29 cellular contexts compared by ENCODE assay signal in the genomic region with DNA sequence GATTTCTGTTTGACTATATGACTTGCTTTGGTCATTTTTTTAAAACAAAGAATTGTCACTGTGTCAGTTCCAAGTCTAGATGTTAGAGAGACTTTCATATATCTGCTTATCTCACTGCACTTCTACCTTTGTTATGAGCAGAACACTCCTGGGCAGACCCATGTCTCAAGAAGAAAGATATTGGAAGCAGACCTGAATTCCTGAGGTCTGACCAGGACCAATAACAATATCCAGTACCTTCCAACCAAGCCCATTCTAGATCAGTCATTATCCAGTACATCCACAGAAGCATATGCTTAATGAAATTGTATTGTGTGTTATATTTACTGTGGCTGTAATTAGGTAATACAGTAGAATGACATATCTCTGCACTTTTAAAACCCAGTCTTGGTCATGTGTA.
"Had no signal": no experiment of that assay in that cellular context is flagged by ENCODE, and none has a peak within 500 bp of the region (broad histone marks: within the 10 kb centered on the region; RNA-seq: fewer than 3 reads in every experiment).

No MANE protein-coding gene starts in this region.

- H3K4me3 Mint-ChIP-seq: stimulated activated effector memory CD8-positive, alpha-beta T cell treated with anti-CD3 and anti-CD28 coated beads, Interleukin-12 subunit alpha, Interleukin-12 subunit beta, amount 100 ng/mL, for 72 hours; stimulated activated memory B cell treated with anti-CD40 and anti-IgM and Interleukin-4, amounts not matched to agents 10 μg/mL and 1 μg/mL and 100 μg/mL, for 72 hours; stimulated activated naive B cell treated with anti-CD40 and anti-IgM and Interleukin-4, amounts not matched to agents 10 μg/mL and 1 μg/mL and 100 μg/mL, for 72 hours; stimulated activated naive CD8-positive, alpha-beta T cell treated with anti-CD3 and anti-CD28 coated beads, Interleukin-15, amount 100 ng/mL, for 72 hours; stimulated activated naive CD8-positive, alpha-beta T cell treated with anti-CD3 and anti-CD28 coated beads, Interleukin-15, Interleukin-2, amounts not matched to agents 100 ng/mL and 50 ng/mL, for 24 hours; type B pancreatic cell had no signal

- FAIRE-seq: urothelium cell line had no signal

- H3K4me3 ChIP-seq: stomach, suprapubic skin, testis, thoracic aorta, thyroid gland, tibial artery, tibial nerve, transverse colon, upper lobe of left lung, upper lobe of right lung, uterus, vagina had no signal

- H3K27me3 ChIP-seq: stomach, suprapubic skin, testis, thyroid gland, tibial artery, tibial nerve, transverse colon, upper lobe of left lung, upper lobe of right lung, uterus, vagina had no signal

- H3K27me3 Mint-ChIP-seq: stimulated activated memory B cell treated with anti-CD40 and anti-IgM and Interleukin-4, amounts not matched to agents 10 μg/mL and 1 μg/mL and 100 μg/mL, for 72 hours; stimulated activated naive B cell treated with anti-CD40 and anti-IgM and Interleukin-4, amounts not matched to agents 10 μg/mL and 1 μg/mL and 100 μg/mL, for 72 hours; stimulated activated naive CD8-positive, alpha-beta T cell treated with anti-CD3 and anti-CD28 coated beads, Interleukin-15, amount 100 ng/mL, for 72 hours; stimulated activated naive CD8-positive, alpha-beta T cell treated with anti-CD3 and anti-CD28 coated beads, Interleukin-15, Interleukin-2, amounts not matched to agents 100 ng/mL and 50 ng/mL, for 24 hours; type B pancreatic cell had no signal

- H3K9me3 Mint-ChIP-seq: stimulated activated naive B cell treated with anti-CD40 and anti-IgM and Interleukin-4, amounts not matched to agents 10 μg/mL and 1 μg/mL and 100 μg/mL, for 72 hours; stimulated activated naive CD8-positive, alpha-beta T cell treated with anti-CD3 and anti-CD28 coated beads, Interleukin-15, amount 100 ng/mL, for 72 hours; type B pancreatic cell had no signal

- H3K36me3 ChIP-seq: stomach, suprapubic skin, thoracic aorta, thyroid gland, tibial artery, tibial nerve, transverse colon, upper lobe of left lung, upper lobe of right lung, uterus, vagina had no signal

- H3K27ac Mint-ChIP-seq: stimulated activated effector memory CD8-positive, alpha-beta T cell treated with anti-CD3 and anti-CD28 coated beads, Interleukin-12 subunit alpha, Interleukin-12 subunit beta, amount 100 ng/mL, for 72 hours; stimulated activated memory B cell treated with anti-CD40 and anti-IgM and Interleukin-4, amounts not matched to agents 10 μg/mL and 1 μg/mL and 100 μg/mL, for 72 hours; stimulated activated naive B cell treated with anti-CD40 and anti-IgM and Interleukin-4, amounts not matched to agents 10 μg/mL and 1 μg/mL and 100 μg/mL, for 72 hours; stimulated activated naive CD8-positive, alpha-beta T cell treated with anti-CD3 and anti-CD28 coated beads, Interleukin-15, amount 100 ng/mL, for 72 hours; stimulated activated naive CD8-positive, alpha-beta T cell treated with anti-CD3 and anti-CD28 coated beads, Interleukin-15, Interleukin-2, amounts not matched to agents 100 ng/mL and 50 ng/mL, for 24 hours; type B pancreatic cell had no signal

- H3K4me1 Mint-ChIP-seq: stimulated activated effector memory CD8-positive, alpha-beta T cell treated with anti-CD3 and anti-CD28 coated beads, Interleukin-12 subunit alpha, Interleukin-12 subunit beta, amount 100 ng/mL, for 72 hours; stimulated activated memory B cell treated with anti-CD40 and anti-IgM and Interleukin-4, amounts not matched to agents 10 μg/mL and 1 μg/mL and 100 μg/mL, for 72 hours; stimulated activated naive B cell treated with anti-CD40 and anti-IgM and Interleukin-4, amounts not matched to agents 10 μg/mL and 1 μg/mL and 100 μg/mL, for 72 hours; stimulated activated naive CD8-positive, alpha-beta T cell treated with anti-CD3 and anti-CD28 coated beads, Interleukin-15, amount 100 ng/mL, for 72 hours had no signal

- H3K27ac ChIP-seq: stomach, suprapubic skin, testis, thoracic aorta, thyroid gland, tibial artery, tibial nerve, transverse colon, upper lobe of left lung, upper lobe of right lung, uterus, vagina had no signal

- DNase-seq: stimulated activated CD4-positive, alpha-beta T cell treated with anti-CD3 and anti-CD28 coated beads, Interleukin-2, amount 100 ng/mL, for 48 hours; stimulated activated CD4-positive, alpha-beta T cell treated with anti-CD3 and anti-CD28 coated beads, Interleukin-4, amount 100 ng/mL, for 1 hour; stimulated activated CD4-positive, alpha-beta T cell treated with anti-CD3 and anti-CD28 coated beads, Interleukin-4, amount 100 ng/mL, for 24 hours; stimulated activated CD4-positive, alpha-beta T cell treated with anti-CD3 and anti-CD28 coated beads, Interleukin-4, amount 100 ng/mL, for 4 hours; stimulated activated CD8-positive, alpha-beta memory T cell treated with anti-CD3 and anti-CD28 coated beads, Interleukin-4, amount 100 ng/mL, for 48 hours; stimulated activated naive B cell treated with anti-CD40 and anti-IgM and Interleukin-4, amounts not matched to agents 10 μg/mL and 1 μg/mL and 100 μg/mL, for 72 hours; stimulated activated naive CD4-positive, alpha-beta T cell; stimulated activated naive CD4-positive, alpha-beta T cell treated with Interleukin-2 at 50 U/mL for 16 hours; stimulated activated naive CD8-positive, alpha-beta T cell treated with anti-CD3 and anti-CD28 coated beads, Interleukin-15, amount 100 ng/mL, for 72 hours; stimulated activated naive CD8-positive, alpha-beta T cell treated with anti-CD3 and anti-CD28 coated beads, Interleukin-15, Interleukin-2, amounts not matched to agents 100 U/mL and 50 U/mL, for 24 hours; stomach; substantia nigra; testis; thyroid gland; tibial artery; transverse colon; trophoblast cell; upper lobe of left lung; upper lobe of right lung; uterus had no signal

- H3K36me3 Mint-ChIP-seq: stimulated activated effector memory CD8-positive, alpha-beta T cell treated with anti-CD3 and anti-CD28 coated beads, Interleukin-12 subunit alpha, Interleukin-12 subunit beta, amount 100 ng/mL, for 72 hours; stimulated activated memory B cell treated with anti-CD40 and anti-IgM and Interleukin-4, amounts not matched to agents 10 μg/mL and 1 μg/mL and 100 μg/mL, for 72 hours; stimulated activated naive B cell treated with anti-CD40 and anti-IgM and Interleukin-4, amounts not matched to agents 10 μg/mL and 1 μg/mL and 100 μg/mL, for 72 hours; type B pancreatic cell had no signal

- H3K4me1 ChIP-seq: stomach, suprapubic skin, testis, thyroid gland, tibial artery, tibial nerve, transverse colon, upper lobe of left lung, upper lobe of right lung, uterus, vagina had no signal

- H3K9me3 ChIP-seq: stomach, suprapubic skin, testis, thoracic aorta, thyroid gland, tibial artery, tibial nerve, transverse colon, upper lobe of left lung, upper lobe of right lung, uterus, vagina had no signal
